In the genomic region with DNA sequence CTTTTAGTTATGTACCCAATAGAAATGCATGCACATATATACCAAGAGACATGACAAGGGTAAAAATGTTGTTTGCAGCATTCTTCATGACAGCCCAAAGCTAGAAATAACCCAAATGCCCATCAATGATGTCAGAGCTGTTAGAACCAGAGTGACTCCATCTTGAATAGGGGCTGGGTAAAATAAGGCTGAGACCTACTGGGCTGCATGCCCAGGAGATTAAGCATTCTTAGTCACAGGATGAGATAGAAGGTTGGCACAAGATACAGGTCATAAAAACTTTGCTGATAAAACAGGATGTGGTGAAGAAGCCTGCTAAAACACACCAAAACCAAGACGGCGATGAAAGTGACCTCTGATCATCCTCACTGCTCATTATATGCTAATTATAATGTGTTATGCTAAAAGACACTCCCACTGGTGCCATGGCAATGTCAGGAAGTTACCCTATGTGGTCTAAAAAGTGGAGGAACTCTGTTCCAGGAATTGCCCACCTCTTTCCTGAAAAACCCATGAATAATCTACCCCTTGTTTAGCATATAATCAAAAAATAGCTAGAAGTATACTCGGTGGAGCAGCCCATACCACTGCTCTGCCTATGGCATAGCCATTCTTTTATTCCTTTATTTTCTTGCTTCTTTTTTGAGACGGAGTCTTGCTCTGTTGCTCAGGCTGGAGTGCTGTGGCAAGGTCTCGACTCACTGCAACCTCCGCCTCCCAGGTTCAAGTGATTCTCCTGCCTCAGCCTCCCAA, we compare ENCODE assay signal across 10 cellular contexts. TPM values are rescaled to one million over a fixed set of nuclear protein-coding genes. Genes with fewer than 3 reads are reported as not detected.
DNase-seq lines count a peak whose midpoint lies in the region; ATAC-seq, FAIRE-seq and TF ChIP-seq lines count a peak whose summit lies in the region.
"Had no signal": no experiment of that assay in that cellular context is flagged by ENCODE, and none has a peak within 500 bp of the region (broad histone marks: within the 10 kb centered on the region; RNA-seq: fewer than 3 reads in every experiment).

No MANE protein-coding gene starts in this region.

- H3F3A ChIP-seq in GM23248 (ENCODE audit: insufficient read depth) = peaks cover 22% of the 10 kb centered on the region; the same call in 1 of the 2 replicates

- no peaks in the 10 kb centered on the region for H4K20me1 ChIP-seq in GM23248 (ENCODE audit: insufficient read depth)
- no peaks in the 10 kb centered on the region for H4K20me1 ChIP-seq in HepG2 (ENCODE audit: insufficient read depth, low read length)

- H3K4me3 ChIP-seq in GM23248 (no peak overlapping the region), brain microvascular endothelial cell (ENCODE audit: low read depth, low read length) (no peak overlapping the region), HAP-1 (no peak overlapping the region), left ventricle myocardium inferior (no peak overlapping the region), HepG2 (replicated peaks in 1 of 3; ENCODE audit: insufficient read depth in 1 of 3, low read depth in 2 of 3, low read length in 3 of 3) (no peak overlapping the region), sigmoid colon (no peak overlapping the region)

- no peaks in the 10 kb centered on the region for H3K9me2 ChIP-seq in GM23248 (ENCODE audit: insufficient read depth)

- POLR2A ChIA-PET in HepG2 (lab: Yijun Ruan, JAX) = no interaction called here

- TF ChIP-seq EP300 in HepG2 (IDR thresholded peaks at IDR 0.05; ENCODE audit: low read depth in 2 of 2, low read length in 2 of 2) (no peak), HepG2 (CRISPR knock-in tag; IDR thresholded peaks at IDR 0.05; ENCODE audit: borderline replicate concordance) (no peak), sigmoid colon (IDR thresholded peaks at IDR 0.05) (no peak)

- in situ Hi-C loops in GM23248 (cut with MboI) (no loop called here), brain microvascular endothelial cell (cut with HindIII; ENCODE audit: low pct_ligation_motif_present, low sequenced_read_pairs) (no loop called here), HAP-1 (cut with MboI; ENCODE audit: low sequenced_read_pairs) (no loop called here), HepG2 (cut with HindIII; ENCODE audit: extremely low pct_ligation_motif_present, low pct_unique_long_range_greater_than_20kb) (loop anchor here (25.0 kb wide), 2 partner anchors 407 to 582 kb away; no protein-coding TSS in a partner anchor)

- H3K27me3 ChIP-seq in GM23248 (replicated peaks; ENCODE audit: insufficient read depth) (no peaks in the 10 kb centered on the region), brain microvascular endothelial cell (replicated peaks) (no peaks in the 10 kb centered on the region), HAP-1 (ENCODE audit: low read depth) (no peaks in the 10 kb centered on the region), left ventricle myocardium inferior (ENCODE audit: low read depth) (no peaks in the 10 kb centered on the region), HepG2 (ENCODE audit: control insufficient read depth in 1 of 2, insufficient read depth in 2 of 2, low read length in 2 of 2) (no peaks in the 10 kb centered on the region), sigmoid colon (no peaks in the 10 kb centered on the region)

- H3K9ac ChIP-seq in GM23248 (no peak overlapping the region), HepG2 (ENCODE audit: insufficient read depth, low read depth, low read length) (no peak overlapping the region)
- H3K9ac ChIP-seq: parathyroid adenoma had no signal

- CTCF ChIA-PET in HepG2 (lab: Yijun Ruan, JAX; ENCODE audit: low intra/inter-chr PET ratio, low total read pairs) = no interaction called here

- no peak for ATAC-seq in HepG2

- DNase-seq in GM23248 = peak; percentile 70
- DNase-seq in RPMI7951 (ENCODE audit: low read depth) = peak; percentile 92
- peak; percentile 44 for DNase-seq in brain microvascular endothelial cell
- DNase-seq in stimulated activated CD4-positive, alpha-beta T cell treated with anti-CD3 and anti-CD28 coated beads, Interleukin-15, amount 100 ng/mL, for 24 hours = peak; percentile 56
- no peak for DNase-seq in HAP-1 (ENCODE audit: low spot score in 2 of 2)
- DNase-seq in left ventricle myocardium inferior = no peak
- DNase-seq in HepG2 (ENCODE audit: low spot score) = no peak
- no peak for DNase-seq in sigmoid colon
- DNase-seq: activated CD8-positive, alpha-beta memory T cell treated with anti-CD3 and anti-CD28 coated beads, Interleukin-2, amount 50 U/mL, for 4 hours had no signal

- no peak for TF ChIP-seq CTCF in brain microvascular endothelial cell (IDR thresholded peaks at IDR 0.05; ENCODE audit: low read depth, low read length, missing control alignments)
- TF ChIP-seq CTCF in left ventricle myocardium inferior (IDR thresholded peaks at IDR 0.05; ENCODE audit: borderline replicate concordance) = no peak
- no peak for TF ChIP-seq CTCF in HepG2 (CRISPR knock-in tag; IDR thresholded peaks at IDR 0.05)
- TF ChIP-seq CTCF in sigmoid colon (IDR thresholded peaks at IDR 0.05) = no peak

- TF ChIP-seq RAD21 in HepG2 (CRISPR knock-in tag; IDR thresholded peaks at IDR 0.05) = no peak

- peaks cover 7% of the 10 kb centered on the region for H3K4me1 ChIP-seq in GM23248 (ENCODE audit: insufficient read depth)
- no peaks in the 10 kb centered on the region for H3K4me1 ChIP-seq in HAP-1
- H3K4me1 ChIP-seq in left ventricle myocardium inferior = no peaks in the 10 kb centered on the region
- H3K4me1 ChIP-seq in HepG2 (ENCODE audit: insufficient read depth, low read length) = no peaks in the 10 kb centered on the region
- H3K4me1 ChIP-seq in sigmoid colon = no peaks in the 10 kb centered on the region
- H3K4me1 ChIP-seq: parathyroid adenoma had no signal

- H3K79me2 ChIP-seq in GM23248 (ENCODE audit: insufficient read depth) (no peaks in the 10 kb centered on the region), HepG2 (ENCODE audit: insufficient read depth, low read length) (no peaks in the 10 kb centered on the region)
- H3K79me2 ChIP-seq: parathyroid adenoma had no signal

- intact Hi-C loops in left ventricle myocardium inferior (cut with micrococcal nuclease) = no loop called here
- intact Hi-C loops in HepG2 (cut with micrococcal nuclease; ENCODE audit: unreplicated experiment) = no loop called here
- intact Hi-C loops in sigmoid colon (cut with DNase I) = no loop called here

- H3K9me3 ChIP-seq in GM23248 (ENCODE audit: low read depth) = no peaks in the 10 kb centered on the region
- no peaks in the 10 kb centered on the region for H3K9me3 ChIP-seq in HAP-1
- H3K9me3 ChIP-seq in left ventricle myocardium inferior (replicated peaks) = peaks cover 5% of the 10 kb centered on the region
- no peaks in the 10 kb centered on the region for H3K9me3 ChIP-seq in HepG2 (ENCODE audit: low read length)
- H3K9me3 ChIP-seq in sigmoid colon = no peaks in the 10 kb centered on the region

- H3K4me2 ChIP-seq in GM23248 (ENCODE audit: unreplicated experiment) = peak overlapping the region; percentile 60
- H3K4me2 ChIP-seq in HepG2 (ENCODE audit: low read depth, low read length) = no peak overlapping the region

- 47 to 48% methylated on average over 6 of the region's 6 CpGs for WGBS in GM23248 (ENCODE audit: low coverage in 1 of 2, low lambda C conversion rate in 2 of 2, missing lambda C conversion rate in 2 of 2), 2 experiments
- WGBS in HepG2 (ENCODE audit: low lambda C conversion rate) = 82% methylated on average over 6 of the region's 6 CpGs
- 52 to 62% methylated on average over 6 of the region's 6 CpGs for WGBS in sigmoid colon, 2 donors

- H2AFZ ChIP-seq in GM23248 = no peak overlapping the region
- H2AFZ ChIP-seq in HepG2 (ENCODE audit: low read length) = no peak overlapping the region
- H2AFZ ChIP-seq: parathyroid adenoma had no signal

- FAIRE-seq in HepG2 (lab: Jason Lieb, UNC) = no peak

- TF ChIP-seq POLR2A in HepG2 (IDR thresholded peaks at IDR 0.05; ENCODE audit: insufficient read depth in 1 of 2, low read depth in 2 of 2, low read length in 2 of 2) (no peak), sigmoid colon (IDR thresholded peaks at IDR 0.05) (no peak)

- H3K36me3 ChIP-seq in GM23248 (ENCODE audit: low read depth) = peaks cover 2% of the 10 kb centered on the region; the same call in 1 of the 2 replicates
- H3K36me3 ChIP-seq in brain microvascular endothelial cell (replicated peaks) = no peaks in the 10 kb centered on the region
- peaks cover 4% of the 10 kb centered on the region for H3K36me3 ChIP-seq in HAP-1 (replicated peaks)
- H3K36me3 ChIP-seq in left ventricle myocardium inferior = peaks cover 22% of the 10 kb centered on the region
- peaks cover 0 to 6% of the 10 kb centered on the region in 2 experiments; a peak in 1 of 5 replicates for H3K36me3 ChIP-seq in HepG2 (replicated peaks in 1 of 2; ENCODE audit: control insufficient read depth in 1 of 2, insufficient read depth in 2 of 2, low read length in 2 of 2)
- peaks cover 4 to 13% (median 9%) of the 10 kb centered on the region in 4 donors for H3K36me3 ChIP-seq in sigmoid colon

- H3K27ac ChIP-seq in GM23248 = 0 out of 2 replicates have a peak overlapping the region, but pooled peaks have one; percentile 5
- H3K27ac ChIP-seq in brain microvascular endothelial cell = no peak overlapping the region
- no peak overlapping the region for H3K27ac ChIP-seq in left ventricle myocardium inferior (replicated peaks)
- H3K27ac ChIP-seq in HepG2 (ENCODE audit: extremely low read length, insufficient read depth, low read length) = no peak overlapping the region
- H3K27ac ChIP-seq in sigmoid colon = no peak overlapping the region
- H3K27ac ChIP-seq: parathyroid adenoma had no signal

- no TSS peak for BruUV-seq in HepG2 (replicated peaks; lab: Mats Ljungman, UMichigan)

RNA-seq across cellular contexts. Expression of a gene that starts 32.9 kb away (rescaled TPM):
- total RNA-seq in GM23248 (2014; rRNA removed; shearing (Covaris generic)) = 21.4 and 21.5 TPM in 2 replicates
- 8.5 and 8.7 TPM in 2 replicates for polyA plus RNA-seq in GM23248 (2016; fragmentation: Nextera tagmentation; extraction: Ambion mirVana)
- total RNA-seq in RPMI7951 (2014; rRNA removed; shearing (Covaris generic)) = 20.1 and 21.4 TPM in 2 replicates
- 10.3 TPM for total RNA-seq in left ventricle myocardium inferior
- total RNA-seq in HepG2 (2016; rRNA removed; fragmentation: Illumina TruSeq; extraction: Trizol) = 18.1 and 24.6 TPM in 2 replicates
- 5.4 and 8.1 TPM in 2 replicates for total RNA-seq in HepG2 (2016; cell fraction: cytosol; rRNA removed; fragmentation: Illumina TruSeq; extraction: Trizol; ENCODE audit: low read depth)
- total RNA-seq in HepG2 (2016; cell fraction: insoluble cytoplasmic fraction; rRNA removed; fragmentation: Illumina TruSeq; extraction: Trizol) = 17.4 and 24.4 TPM in 2 replicates
- total RNA-seq in HepG2 (2016; cell fraction: membrane; rRNA removed; fragmentation: Illumina TruSeq; extraction: Trizol) = 6.4 and 7.7 TPM in 2 replicates
- total RNA-seq in HepG2 (2016; cell fraction: nucleus; rRNA removed; fragmentation: Illumina TruSeq; extraction: Trizol) = 20.2 and 22.5 TPM in 2 replicates
- 5.2 and 5.9 TPM in 2 replicates for polyA plus RNA-seq in HepG2 (2011; rRNA removed)
- 1.9 and 2.8 TPM in 2 replicates for polyA plus RNA-seq in HepG2 (2011; cell fraction: cytosol; rRNA removed)
- 6.0 and 7.5 TPM in 2 replicates for polyA plus RNA-seq in HepG2 (2011; cell fraction: nucleus; rRNA removed)
- 7.3 and 8.2 TPM in 2 replicates for polyA plus RNA-seq in HepG2 (2012)
- 0.27 TPM in 2 replicates for polyA plus RNA-seq in HepG2 (2016; cell fraction: cytosol; fragmentation: Illumina TruSeq; extraction: Trizol; ENCODE audit: low read depth)
- 12.4 and 13.0 TPM in 2 replicates for polyA plus RNA-seq in HepG2 (2016; cell fraction: insoluble cytoplasmic fraction; fragmentation: Illumina TruSeq; extraction: Trizol; ENCODE audit: low read depth)
- polyA plus RNA-seq in HepG2 (2016; cell fraction: membrane; fragmentation: Illumina TruSeq; extraction: Trizol; ENCODE audit: low read depth) = 1.3 TPM in 2 replicates
- 18.0 and 18.7 TPM in 2 replicates for polyA plus RNA-seq in HepG2 (2016; cell fraction: nucleus; fragmentation: Illumina TruSeq; extraction: Trizol; ENCODE audit: insufficient read depth, low read depth)
- 7.1 and 9.5 TPM in 2 replicates for polyA minus RNA-seq in HepG2 (2011; rRNA and poly(A)+ RNA removed; ENCODE audit: low replicate concordance)
- polyA minus RNA-seq in HepG2 (2011; cell fraction: cytosol; rRNA and poly(A)+ RNA removed) = 11.8 and 14.0 TPM in 2 replicates
- polyA minus RNA-seq in HepG2 (2011; cell fraction: nucleus; rRNA and poly(A)+ RNA removed) = 27.7 and 31.0 TPM in 2 replicates
- 10 to 100 TPM; 18.6 to 24.4 (median 21.5) TPM for total RNA-seq in sigmoid colon
- 1 to 10 TPM; 3.0 to 7.1 (median 3.5) TPM for polyA plus RNA-seq in sigmoid colon

RNA-seq across cellular contexts. Expression of a gene that starts 42.5 kb away (rescaled TPM):
- total RNA-seq in GM23248 (2014; rRNA removed; shearing (Covaris generic)) = 578 and 733 TPM in 2 replicates
- polyA plus RNA-seq in GM23248 (2016; fragmentation: Nextera tagmentation; extraction: Ambion mirVana) (490 TPM in 2 replicates), HepG2 (2011; rRNA removed) (1,058 and 1,150 TPM in 2 replicates), sigmoid colon (1,000 to 10,000 TPM; 1,942 to 3,503 (median 2,378) TPM)
- 2,068 and 2,385 TPM in 2 replicates for total RNA-seq in RPMI7951 (2014; rRNA removed; shearing (Covaris generic))
- total RNA-seq in left ventricle myocardium inferior (770 TPM), HepG2 (2016; rRNA removed; fragmentation: Illumina TruSeq; extraction: Trizol) (1,056 and 1,362 TPM in 2 replicates), sigmoid colon (1,000 to 10,000 TPM; 1,731 to 3,301 (median 2,222) TPM)
- 1,422 and 1,553 TPM in 2 replicates for total RNA-seq in HepG2 (2016; cell fraction: cytosol; rRNA removed; fragmentation: Illumina TruSeq; extraction: Trizol; ENCODE audit: low read depth)
- 1,073 and 1,398 TPM in 2 replicates for total RNA-seq in HepG2 (2016; cell fraction: insoluble cytoplasmic fraction; rRNA removed; fragmentation: Illumina TruSeq; extraction: Trizol)
- total RNA-seq in HepG2 (2016; cell fraction: membrane; rRNA removed; fragmentation: Illumina TruSeq; extraction: Trizol) = 1,942 and 1,946 TPM in 2 replicates
- 372 and 380 TPM in 2 replicates for total RNA-seq in HepG2 (2016; cell fraction: nucleus; rRNA removed; fragmentation: Illumina TruSeq; extraction: Trizol)
- 564 and 1,013 TPM in 2 replicates for polyA plus RNA-seq in HepG2 (2011; cell fraction: cytosol; rRNA removed)
- polyA plus RNA-seq in HepG2 (2011; cell fraction: nucleus; rRNA removed) = 191 and 261 TPM in 2 replicates
- 1,418 and 1,581 TPM in 2 replicates for polyA plus RNA-seq in HepG2 (2012)
- polyA plus RNA-seq in HepG2 (2016; cell fraction: cytosol; fragmentation: Illumina TruSeq; extraction: Trizol; ENCODE audit: low read depth) = 1,680 and 1,696 TPM in 2 replicates
- polyA plus RNA-seq in HepG2 (2016; cell fraction: insoluble cytoplasmic fraction; fragmentation: Illumina TruSeq; extraction: Trizol; ENCODE audit: low read depth) = 1,319 and 1,459 TPM in 2 replicates
- polyA plus RNA-seq in HepG2 (2016; cell fraction: membrane; fragmentation: Illumina TruSeq; extraction: Trizol; ENCODE audit: low read depth) = 1,798 and 1,842 TPM in 2 replicates
- polyA plus RNA-seq in HepG2 (2016; cell fraction: nucleus; fragmentation: Illumina TruSeq; extraction: Trizol; ENCODE audit: insufficient read depth, low read depth) = 641 and 653 TPM in 2 replicates
- polyA minus RNA-seq in HepG2 (2011; rRNA and poly(A)+ RNA removed; ENCODE audit: low replicate concordance) = 269 and 569 TPM in 2 replicates
- 209 and 212 TPM in 2 replicates for polyA minus RNA-seq in HepG2 (2011; cell fraction: cytosol; rRNA and poly(A)+ RNA removed)
- 213 and 250 TPM in 2 replicates for polyA minus RNA-seq in HepG2 (2011; cell fraction: nucleus; rRNA and poly(A)+ RNA removed)

Comparison
In these comparisons a context has a peak if more than half of its experiments do, and no peak if none do; other contexts are left out.
1. DNase-seq: peak in GM23248 (single experiment), RPMI7951 (single experiment), brain microvascular endothelial cell (single experiment) and stimulated activated CD4-positive, alpha-beta T cell treated with anti-CD3 and anti-CD28 coated beads, Interleukin-15, amount 100 ng/mL, for 24 hours (single experiment); none in HAP-1 (0 of 2), left ventricle myocardium inferior (single experiment), HepG2 (single experiment) and sigmoid colon (single experiment).